1 cellular context compared by ENCODE assay signal in genomic region chr9:37413311-37413710, GRCh38.
TF ChIP-seq lines count a peak whose summit lies in the region.

No MANE protein-coding gene starts in this region.

TF ChIP-seq in SK-N-SH, 30 proteins besides CTCF, POLR2A, EP300 and RAD21 (continued from another document):
- TF ChIP-seq, protein P1, sequence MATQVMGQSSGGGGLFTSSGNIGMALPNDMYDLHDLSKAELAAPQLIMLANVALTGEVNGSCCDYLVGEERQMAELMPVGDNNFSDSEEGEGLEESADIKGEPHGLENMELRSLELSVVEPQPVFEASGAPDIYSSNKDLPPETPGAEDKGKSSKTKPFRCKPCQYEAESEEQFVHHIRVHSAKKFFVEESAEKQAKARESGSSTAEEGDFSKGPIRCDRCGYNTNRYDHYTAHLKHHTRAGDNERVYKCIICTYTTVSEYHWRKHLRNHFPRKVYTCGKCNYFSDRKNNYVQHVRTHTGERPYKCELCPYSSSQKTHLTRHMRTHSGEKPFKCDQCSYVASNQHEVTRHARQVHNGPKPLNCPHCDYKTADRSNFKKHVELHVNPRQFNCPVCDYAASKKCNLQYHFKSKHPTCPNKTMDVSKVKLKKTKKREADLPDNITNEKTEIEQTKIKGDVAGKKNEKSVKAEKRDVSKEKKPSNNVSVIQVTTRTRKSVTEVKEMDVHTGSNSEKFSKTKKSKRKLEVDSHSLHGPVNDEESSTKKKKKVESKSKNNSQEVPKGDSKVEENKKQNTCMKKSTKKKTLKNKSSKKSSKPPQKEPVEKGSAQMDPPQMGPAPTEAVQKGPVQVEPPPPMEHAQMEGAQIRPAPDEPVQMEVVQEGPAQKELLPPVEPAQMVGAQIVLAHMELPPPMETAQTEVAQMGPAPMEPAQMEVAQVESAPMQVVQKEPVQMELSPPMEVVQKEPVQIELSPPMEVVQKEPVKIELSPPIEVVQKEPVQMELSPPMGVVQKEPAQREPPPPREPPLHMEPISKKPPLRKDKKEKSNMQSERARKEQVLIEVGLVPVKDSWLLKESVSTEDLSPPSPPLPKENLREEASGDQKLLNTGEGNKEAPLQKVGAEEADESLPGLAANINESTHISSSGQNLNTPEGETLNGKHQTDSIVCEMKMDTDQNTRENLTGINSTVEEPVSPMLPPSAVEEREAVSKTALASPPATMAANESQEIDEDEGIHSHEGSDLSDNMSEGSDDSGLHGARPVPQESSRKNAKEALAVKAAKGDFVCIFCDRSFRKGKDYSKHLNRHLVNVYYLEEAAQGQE (IDR thresholded peaks at IDR 0.05; ENCODE audit: low read depth, low read length): no peak
- TF ChIP-seq ELF1 (IDR thresholded peaks at IDR 0.05) (no peak), SIN3A (IDR thresholded peaks at IDR 0.05; ENCODE audit: borderline replicate concordance, low read depth, low read length) (no peak), TAF1 (IDR thresholded peaks at IDR 0.05; ENCODE audit: borderline replicate concordance, low read depth, low read length) (no peak)
- TF ChIP-seq, protein P2, sequence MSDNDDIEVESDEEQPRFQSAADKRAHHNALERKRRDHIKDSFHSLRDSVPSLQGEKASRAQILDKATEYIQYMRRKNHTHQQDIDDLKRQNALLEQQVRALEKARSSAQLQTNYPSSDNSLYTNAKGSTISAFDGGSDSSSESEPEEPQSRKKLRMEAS (IDR thresholded peaks at IDR 0.05; ENCODE audit: low read depth): no peak
